In genomic region chr6:111119550-111120329, GRCh38 we compare ENCODE assay signal across 27 cellular contexts. TPM values are rescaled to one million over a fixed set of nuclear protein-coding genes. Genes with fewer than 3 reads are reported as not detected.
A peak's percentile ranks its signal among the peaks of the same experiment; 100 is the strongest.
DNase-seq lines count a peak whose midpoint lies in the region; ATAC-seq and TF ChIP-seq lines count a peak whose summit lies in the region.
"Had no signal": no experiment of that assay in that cellular context is flagged by ENCODE, and none has a peak within 500 bp of the region (broad histone marks: within the 10 kb centered on the region; RNA-seq: fewer than 3 reads in every experiment).

No MANE protein-coding gene starts in this region.

- H3K4me3 Mint-ChIP-seq in neural progenitor cell = no peak overlapping the region
- H3K4me3 Mint-ChIP-seq: activated CD8-positive, alpha-beta T cell treated with anti-CD3 and anti-CD28 coated beads, Interleukin-2, amount 10 ng/mL, durations not matched to agents 7 days and 5 days; activated naive CD8-positive, alpha-beta T cell; central memory CD8-positive, alpha-beta T cell; nephron progenitor cell; T-helper 1 cell treated with Interleukin-12 subunit alpha and Interleukin-12 subunit beta and Interleukin-4 antibody, amounts not matched to agents 30 μg/mL and 1 μg/mL, for 36 hours had no signal

- no peaks in the 10 kb centered on the region for H3F3A ChIP-seq in neural progenitor cell (ENCODE audit: low read depth)

- no peak overlapping the region for H3K27ac Mint-ChIP-seq in neural progenitor cell
- H3K27ac Mint-ChIP-seq: activated CD8-positive, alpha-beta T cell treated with anti-CD3 and anti-CD28 coated beads, Interleukin-2, amount 10 ng/mL, durations not matched to agents 7 days and 5 days; activated naive CD8-positive, alpha-beta T cell; nephron progenitor cell; T-helper 1 cell treated with Interleukin-12 subunit alpha and Interleukin-12 subunit beta and Interleukin-4 antibody, amounts not matched to agents 30 μg/mL and 1 μg/mL, for 36 hours had no signal

- H3K36me3 Mint-ChIP-seq in neural progenitor cell = no peaks in the 10 kb centered on the region

- no peak overlapping the region for H3K4me2 ChIP-seq in neural progenitor cell
- H3K4me2 ChIP-seq: A549 had no signal

- no peaks in the 10 kb centered on the region for H3K27me3 Mint-ChIP-seq in neural progenitor cell (ENCODE audit: insufficient read depth, low read depth)
- H3K27me3 Mint-ChIP-seq: activated naive CD8-positive, alpha-beta T cell; central memory CD8-positive, alpha-beta T cell had no signal

- H3K4me1 ChIP-seq in psoas muscle (peaks cover 36% of the 10 kb centered on the region), neural progenitor cell (peaks cover 9% of the 10 kb centered on the region)
- H3K4me1 ChIP-seq: A549, ascending aorta, lower lobe of right lung, SJSA1 had no signal

- no peaks in the 10 kb centered on the region for H3K27me3 ChIP-seq in psoas muscle (ENCODE audit: insufficient read depth in 3 of 3, low read length in 2 of 3)
- H3K27me3 ChIP-seq in neural progenitor cell = no peaks in the 10 kb centered on the region
- H3K27me3 ChIP-seq: ascending aorta, dorsolateral prefrontal cortex, ovary, SJSA1, spleen had no signal

- intact Hi-C loops in psoas muscle (cut with DNase I) = no loop called here

- H3K4me1 Mint-ChIP-seq in neural progenitor cell = peaks cover 8% of the 10 kb centered on the region
- H3K4me1 Mint-ChIP-seq: nephron progenitor cell had no signal

- DNase-seq in CD1c-positive myeloid dendritic cell (ENCODE audit: extremely low spot score) (peak; percentile 94), MV-4-11 (lab: John Stamatoyannopoulos, UW) (peak; percentile 66), choroid plexus epithelial cell (ENCODE audit: low read depth) (peak; percentile 34), psoas muscle (no peak), NCI-H82 treated with DMSO at 0.1 percent for 48 hours (lab: John Stamatoyannopoulos, UW; ENCODE audit: unreplicated experiment) (no peak), neural progenitor cell (ENCODE audit: low spot score) (no peak)
- DNase-seq: activated CD4-positive, alpha-beta T cell treated with anti-CD3 and anti-CD28 coated beads for 1 hour; activated CD8-positive, alpha-beta T cell treated with anti-CD3 and anti-CD28 coated beads, Interleukin-2, amount 10 ng/mL, durations not matched to agents 7 days and 5 days; activated effector memory CD4-positive, alpha-beta T cell treated with Interleukin-2 at 50 U/mL for 16 hours; dorsolateral prefrontal cortex; lower lobe of right lung; mucosa of descending colon; NCI-H1092 treated with DMSO at 0.1 percent for 48 hours; NCI-H187; NCI-H2171 treated with DMSO at 0.1 percent for 48 hours; nephron progenitor cell; ovary; retina; spleen had no signal

- no peaks in the 10 kb centered on the region for H3K79me2 ChIP-seq in neural progenitor cell (ENCODE audit: low read depth)

- TF ChIP-seq CTCF in choroid plexus epithelial cell (conservative IDR thresholded peaks at IDR 0.05; ENCODE audit: low read depth, low read length) (no peak), psoas muscle (IDR thresholded peaks at IDR 0.05) (no peak), neural progenitor cell (IDR thresholded peaks at IDR 0.05) (no peak)

- H3K9me3 ChIP-seq in psoas muscle (peaks cover 3% of the 10 kb centered on the region), neural progenitor cell (ENCODE audit: low read depth) (no peaks in the 10 kb centered on the region)
- H3K9me3 ChIP-seq: A549, ascending aorta, lower lobe of right lung, mucosa of descending colon, ovary, SJSA1 had no signal

- 77 to 92% (median 86%) methylated on average over 2 of the region's 2 CpGs for WGBS in psoas muscle, 3 donors

- H2AFZ ChIP-seq in neural progenitor cell (replicated peaks) = no peak overlapping the region

- no peaks in the 10 kb centered on the region for H4K20me1 ChIP-seq in neural progenitor cell (ENCODE audit: low read depth)

- no peaks in the 10 kb centered on the region for H3K9me3 Mint-ChIP-seq in neural progenitor cell
- H3K9me3 Mint-ChIP-seq: central memory CD8-positive, alpha-beta T cell; T-helper 1 cell treated with Interleukin-12 subunit alpha and Interleukin-12 subunit beta and Interleukin-4 antibody, amounts not matched to agents 30 μg/mL and 1 μg/mL, for 36 hours had no signal

- no peak overlapping the region for H3K4me3 ChIP-seq in choroid plexus epithelial cell (ENCODE audit: low read depth, low read length)
- H3K4me3 ChIP-seq in psoas muscle = no peak overlapping the region
- no peak overlapping the region for H3K4me3 ChIP-seq in neural progenitor cell
- H3K4me3 ChIP-seq: A549, ascending aorta, dorsolateral prefrontal cortex, lower lobe of right lung, mucosa of descending colon, ovary, SJSA1, spleen had no signal

- H3K27ac ChIP-seq in psoas muscle (peak overlapping the region; percentile 88), neural progenitor cell (no peak overlapping the region)
- H3K27ac ChIP-seq: A549, dorsolateral prefrontal cortex, lower lobe of right lung, ovary, SJSA1, spleen had no signal

- H3K36me3 ChIP-seq in psoas muscle (ENCODE audit: insufficient read depth in 1 of 2, low read depth in 1 of 2) (no peaks in the 10 kb centered on the region), neural progenitor cell (no peaks in the 10 kb centered on the region)
- H3K36me3 ChIP-seq: ascending aorta, lower lobe of right lung, ovary, SJSA1, spleen had no signal

- ATAC-seq in psoas muscle (peak in 1 of 4 donors; percentile 28), GM21360 (IDR thresholded peaks at IDR 0.05; ENCODE audit: unreplicated experiment) (no peak), HG03039 (IDR thresholded peaks at IDR 0.05; ENCODE audit: unreplicated experiment) (no peak)
- ATAC-seq: A549; activated CD8-positive, alpha-beta T cell treated with anti-CD3 and anti-CD28 coated beads, Interleukin-2, amount 10 ng/mL, durations not matched to agents 7 days and 5 days; mucosa of descending colon had no signal

- H3K9ac ChIP-seq in neural progenitor cell = no peak overlapping the region

RNA-seq across cellular contexts. Expression of gene SLC16A10, which starts 32.4 kb away (rescaled TPM):
- total RNA-seq in psoas muscle (100 to 1,000 TPM in 1 of 4 donors, 10 to 100 TPM in 3; 33.9 to 106 (median 56.1) TPM), neural progenitor cell (ENCODE audit: low replicate concordance) (4.3 and 4.8 TPM in 2 replicates)
- polyA plus RNA-seq in psoas muscle = 10 to 100 TPM; 13.9 to 50.3 (median 39.3) TPM
- total RNA-seq: SJSA1 had no signal

Comparison
In these comparisons a context has a peak if more than half of its experiments do, and no peak if none do; other contexts are left out.
1. DNase-seq: peak in CD1c-positive myeloid dendritic cell (single experiment), MV-4-11 (single experiment) and choroid plexus epithelial cell (single experiment); none in psoas muscle (0 of 2), NCI-H82 treated with DMSO at 0.1 percent for 48 hours (single experiment) and neural progenitor cell (single experiment).